In the genomic region with DNA sequence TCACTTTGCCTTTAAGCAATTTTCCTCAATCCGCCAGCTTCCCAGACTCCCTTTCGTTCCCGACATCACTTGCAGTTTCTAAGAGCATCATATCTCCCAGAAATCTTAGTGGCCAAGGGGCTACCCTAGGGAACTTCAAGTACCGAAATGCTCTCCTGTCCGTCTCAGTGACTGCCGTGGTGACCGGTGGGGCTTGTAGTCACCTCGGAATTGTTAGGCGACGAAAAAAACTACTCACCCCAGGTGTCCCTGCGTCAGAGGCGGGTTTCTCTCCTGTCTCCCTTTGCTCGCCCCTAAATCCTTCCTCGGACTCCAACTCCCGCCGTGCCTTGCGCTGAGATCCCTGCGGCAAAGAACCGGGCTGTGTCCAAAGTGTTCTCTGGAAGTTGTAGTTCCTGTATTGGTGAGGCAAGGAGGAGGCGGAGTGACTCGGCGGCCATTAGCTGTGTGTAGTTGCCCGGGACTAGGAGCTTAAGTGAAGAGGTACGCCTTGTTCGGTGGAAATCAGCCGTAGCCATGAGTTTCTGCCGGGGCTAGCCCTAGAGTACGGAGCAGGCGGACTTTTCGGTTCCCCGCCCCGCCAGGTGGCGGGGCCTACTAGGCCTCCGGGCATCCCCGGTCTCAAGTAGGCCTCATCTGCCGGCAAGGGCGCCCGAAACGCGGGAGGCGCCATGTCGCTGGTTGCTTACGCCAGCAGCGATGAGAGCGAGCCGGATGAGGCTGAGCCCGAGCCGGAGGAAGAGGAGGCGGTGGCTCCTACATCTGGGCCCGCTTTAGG, we compare ENCODE assay signal across 1 cellular context.
TF ChIP-seq lines count a peak whose summit lies in the region.

PRCC (plus strand) TSS at position 435 of the 778 bp plus-strand sequence; CDS start at position 672, 237 bp downstream.

TF ChIP-seq in HCT116, 20 proteins besides CTCF, POLR2A, EP300 and RAD21 (continued from another document):
- TF ChIP-seq, protein P1, sequence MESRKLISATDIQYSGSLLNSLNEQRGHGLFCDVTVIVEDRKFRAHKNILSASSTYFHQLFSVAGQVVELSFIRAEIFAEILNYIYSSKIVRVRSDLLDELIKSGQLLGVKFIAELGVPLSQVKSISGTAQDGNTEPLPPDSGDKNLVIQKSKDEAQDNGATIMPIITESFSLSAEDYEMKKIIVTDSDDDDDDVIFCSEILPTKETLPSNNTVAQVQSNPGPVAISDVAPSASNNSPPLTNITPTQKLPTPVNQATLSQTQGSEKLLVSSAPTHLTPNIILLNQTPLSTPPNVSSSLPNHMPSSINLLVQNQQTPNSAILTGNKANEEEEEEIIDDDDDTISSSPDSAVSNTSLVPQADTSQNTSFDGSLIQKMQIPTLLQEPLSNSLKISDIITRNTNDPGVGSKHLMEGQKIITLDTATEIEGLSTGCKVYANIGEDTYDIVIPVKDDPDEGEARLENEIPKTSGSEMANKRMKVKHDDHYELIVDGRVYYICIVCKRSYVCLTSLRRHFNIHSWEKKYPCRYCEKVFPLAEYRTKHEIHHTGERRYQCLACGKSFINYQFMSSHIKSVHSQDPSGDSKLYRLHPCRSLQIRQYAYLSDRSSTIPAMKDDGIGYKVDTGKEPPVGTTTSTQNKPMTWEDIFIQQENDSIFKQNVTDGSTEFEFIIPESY (IDR thresholded peaks at IDR 0.05; ENCODE audit: extremely low read depth, insufficient replicate concordance, low read length) = peak; percentile 12
- TF ChIP-seq CBX3 (IDR thresholded peaks at IDR 0.05; ENCODE audit: low read depth) (peak; percentile 66), YY1 (IDR thresholded peaks at IDR 0.05; ENCODE audit: extremely low read depth, insufficient replicate concordance, low read depth, low read length) (peak; percentile 95), CEBPB (IDR thresholded peaks at IDR 0.05; ENCODE audit: low read depth) (no peak), FOSL1 (IDR thresholded peaks at IDR 0.05; ENCODE audit: low read depth) (no peak), ELF1 (IDR thresholded peaks at IDR 0.05; ENCODE audit: borderline replicate concordance, low read depth) (peak; percentile 75; the same call in 1 of the 2 replicates), POLR2AphosphoS5 (IDR thresholded peaks at IDR 0.05; ENCODE audit: low read depth, low read length) (no peak; the same call in 1 of the 2 replicates), MAX (IDR thresholded peaks at IDR 0.05) (peak; percentile 62), SIN3A (IDR thresholded peaks at IDR 0.05; ENCODE audit: low read depth) (no peak; the same call in none of the 2 replicates), SRF (IDR thresholded peaks at IDR 0.05; ENCODE audit: low read depth) (no peak), SP1 (IDR thresholded peaks at IDR 0.05; ENCODE audit: low read depth) (peak; percentile 89), EZH2 (IDR thresholded peaks at IDR 0.05) (no peak), JUND (IDR thresholded peaks at IDR 0.05) (no peak), EZH2phosphoT487 (IDR thresholded peaks at IDR 0.05; ENCODE audit: borderline replicate concordance) (no peak), ZNF274 (IDR thresholded peaks at IDR 0.05; ENCODE audit: low read depth, low read length) (no peak)
- TF ChIP-seq, protein P2, sequence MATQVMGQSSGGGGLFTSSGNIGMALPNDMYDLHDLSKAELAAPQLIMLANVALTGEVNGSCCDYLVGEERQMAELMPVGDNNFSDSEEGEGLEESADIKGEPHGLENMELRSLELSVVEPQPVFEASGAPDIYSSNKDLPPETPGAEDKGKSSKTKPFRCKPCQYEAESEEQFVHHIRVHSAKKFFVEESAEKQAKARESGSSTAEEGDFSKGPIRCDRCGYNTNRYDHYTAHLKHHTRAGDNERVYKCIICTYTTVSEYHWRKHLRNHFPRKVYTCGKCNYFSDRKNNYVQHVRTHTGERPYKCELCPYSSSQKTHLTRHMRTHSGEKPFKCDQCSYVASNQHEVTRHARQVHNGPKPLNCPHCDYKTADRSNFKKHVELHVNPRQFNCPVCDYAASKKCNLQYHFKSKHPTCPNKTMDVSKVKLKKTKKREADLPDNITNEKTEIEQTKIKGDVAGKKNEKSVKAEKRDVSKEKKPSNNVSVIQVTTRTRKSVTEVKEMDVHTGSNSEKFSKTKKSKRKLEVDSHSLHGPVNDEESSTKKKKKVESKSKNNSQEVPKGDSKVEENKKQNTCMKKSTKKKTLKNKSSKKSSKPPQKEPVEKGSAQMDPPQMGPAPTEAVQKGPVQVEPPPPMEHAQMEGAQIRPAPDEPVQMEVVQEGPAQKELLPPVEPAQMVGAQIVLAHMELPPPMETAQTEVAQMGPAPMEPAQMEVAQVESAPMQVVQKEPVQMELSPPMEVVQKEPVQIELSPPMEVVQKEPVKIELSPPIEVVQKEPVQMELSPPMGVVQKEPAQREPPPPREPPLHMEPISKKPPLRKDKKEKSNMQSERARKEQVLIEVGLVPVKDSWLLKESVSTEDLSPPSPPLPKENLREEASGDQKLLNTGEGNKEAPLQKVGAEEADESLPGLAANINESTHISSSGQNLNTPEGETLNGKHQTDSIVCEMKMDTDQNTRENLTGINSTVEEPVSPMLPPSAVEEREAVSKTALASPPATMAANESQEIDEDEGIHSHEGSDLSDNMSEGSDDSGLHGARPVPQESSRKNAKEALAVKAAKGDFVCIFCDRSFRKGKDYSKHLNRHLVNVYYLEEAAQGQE (IDR thresholded peaks at IDR 0.05; ENCODE audit: low read depth) = no peak
TF ChIP-seq in HCT116: peak in this region for 9.
